14 cellular contexts compared by ENCODE assay signal in the genomic region with DNA sequence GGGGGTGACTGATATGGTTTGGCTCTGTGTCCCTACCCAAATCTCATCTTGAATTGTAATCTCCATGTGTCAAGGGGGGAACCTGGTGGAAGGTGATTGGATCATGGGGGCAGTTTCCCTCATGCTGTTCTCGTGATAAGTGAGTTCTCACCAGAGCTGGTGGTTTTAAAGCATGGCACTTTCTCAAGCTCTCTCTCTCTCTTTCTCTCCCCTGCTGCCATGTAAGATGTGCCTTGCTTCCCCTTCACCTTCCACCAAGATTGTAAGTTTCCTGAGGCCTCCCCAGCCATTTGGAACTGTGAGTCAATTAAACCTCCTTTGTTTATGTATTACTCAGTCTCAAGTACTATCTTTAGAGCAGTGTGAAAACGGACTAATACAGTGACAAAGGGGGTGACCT. TPM values are rescaled to one million over a fixed set of nuclear protein-coding genes. Genes with fewer than 3 reads are reported as not detected.
"Had no signal": no experiment of that assay in that cellular context is flagged by ENCODE, and none has a peak within 500 bp of the region (broad histone marks: within the 10 kb centered on the region; RNA-seq: fewer than 3 reads in every experiment).

No MANE protein-coding gene starts in this region.

RNA-seq across cellular contexts. Expression of a gene that starts 8.4 kb away (rescaled TPM):
- total RNA-seq: activated B cell treated with CpG ODN at 0.5 μM for 24 hours; activated CD4-positive, alpha-beta memory T cell treated with anti-CD3 and anti-CD28 coated beads for 36 hours; activated CD4-positive, alpha-beta memory T cell treated with anti-CD3 and anti-CD28 coated beads, Interleukin-2, amount 10 ng/mL, durations not matched to agents 7 days and 5 days; activated CD4-positive, alpha-beta T cell treated with anti-CD3 and anti-CD28 coated beads for 36 hours; activated CD4-positive, alpha-beta T cell treated with anti-CD3 and anti-CD28 coated beads, Interleukin-2, amount 10 ng/mL, durations not matched to agents 24 days and 14 days; activated CD4-positive, alpha-beta T cell treated with anti-CD3 and anti-CD28 coated beads, Interleukin-2, amount 10 ng/mL, durations not matched to agents 7 days and 5 days; activated CD8-positive, alpha-beta memory T cell treated with anti-CD3 and anti-CD28 coated beads for 36 hours; activated CD8-positive, alpha-beta memory T cell treated with anti-CD3 and anti-CD28 coated beads, Interleukin-2, amount 10 ng/mL, durations not matched to agents 7 days and 5 days; activated CD8-positive, alpha-beta T cell treated with anti-CD3 and anti-CD28 coated beads for 36 hours; activated CD8-positive, alpha-beta T cell treated with anti-CD3 and anti-CD28 coated beads, Interleukin-2, amount 10 ng/mL, durations not matched to agents 7 days and 5 days; T-helper 1 cell treated with Interleukin-12 subunit alpha and Interleukin-12 subunit beta and Interleukin-4 antibody, amounts not matched to agents 30 ng/mL and 1 ng/mL, for 36 hours; T-helper 17 cell; T-helper 2 cell treated with Interferon-gamma antibody and Interleukin-4, amounts not matched to agents 100 ng/mL and 5 ng/mL, for 36 hours; WTC11 had no signal
